Comparison of ENCODE assay signal across 16 cellular contexts in genomic region chr11:96333076-96333744, GRCh38. TPM values are rescaled to one million over a fixed set of nuclear protein-coding genes. Genes with fewer than 3 reads are reported as not detected.
DNase-seq lines count a peak whose midpoint lies in the region; ATAC-seq, FAIRE-seq and TF ChIP-seq lines count a peak whose summit lies in the region.
"Had no signal": no experiment of that assay in that cellular context is flagged by ENCODE, and none has a peak within 500 bp of the region (broad histone marks: within the 10 kb centered on the region; RNA-seq: fewer than 3 reads in every experiment).

No MANE protein-coding gene starts in this region.

- no peak overlapping the region for H3K27ac ChIP-seq in CD4-positive, alpha-beta T cell (ENCODE audit: low read depth, low read length)
- no peak overlapping the region for H3K27ac ChIP-seq in endothelial cell of umbilical vein (ENCODE audit: insufficient read depth, low read depth, low read length)
- H3K27ac ChIP-seq: prostate gland had no signal

- H2AFZ ChIP-seq in endothelial cell of umbilical vein (ENCODE audit: low read depth, low read length): no peak overlapping the region

- CTCF ChIA-PET in CD4-positive, alpha-beta T cell (lab: Charles Lee): interaction anchor here (0.7 kb wide), 1 partner anchor 171 kb away, joined by 4 read pairs; no protein-coding TSS in a partner anchor
- CTCF ChIA-PET in endothelial cell of umbilical vein (lab: Charles Lee): interaction anchor here (1.5 to 2.2 kb wide), 2 partner anchors 9 to 278 kb away, joined by 3 to 20 read pairs; partner anchors contain the start of gene MAML2

- H3K27ac Mint-ChIP-seq in CD4-positive, alpha-beta T cell: peak overlapping the region; percentile 58
- H3K27ac Mint-ChIP-seq in osteocyte (ENCODE audit: unreplicated experiment): peak overlapping the region; percentile 91
- H3K27ac Mint-ChIP-seq: activated B cell treated with CpG ODN at 0.5 μM for 24 hours had no signal

- H3K36me3 Mint-ChIP-seq in CD4-positive, alpha-beta T cell (ENCODE audit: low read depth): peaks cover 73% of the 10 kb centered on the region
- H3K36me3 Mint-ChIP-seq in osteocyte (ENCODE audit: unreplicated experiment): peaks cover 17% of the 10 kb centered on the region

- no peaks in the 10 kb centered on the region for H3K9me1 ChIP-seq in endothelial cell of umbilical vein (replicated peaks; ENCODE audit: control insufficient read depth, extremely low read depth, insufficient read depth, low read length)

- no peaks in the 10 kb centered on the region for H3K9me3 ChIP-seq in CD4-positive, alpha-beta T cell (ENCODE audit: control insufficient read depth, low read length)
- no peaks in the 10 kb centered on the region for H3K9me3 ChIP-seq in endothelial cell of umbilical vein (replicated peaks; ENCODE audit: control insufficient read depth, insufficient read depth, low read length)
- H3K9me3 ChIP-seq: body of pancreas, prostate gland had no signal

- no peaks in the 10 kb centered on the region for H4K20me1 ChIP-seq in endothelial cell of umbilical vein (replicated peaks; ENCODE audit: control insufficient read depth, extremely low read depth, insufficient read depth, low read length)

- dilution Hi-C loops in endothelial cell of umbilical vein (cut with MboI; ENCODE audit: extremely low pct_ligation_motif_present, low sequenced_read_pairs): no loop called here

- peaks cover 2% of the 10 kb centered on the region for H3K4me1 ChIP-seq in endothelial cell of umbilical vein (ENCODE audit: control insufficient read depth, extremely low read depth, insufficient read depth, low read length)

- no peak overlapping the region for H3K4me3 ChIP-seq in endothelial cell of umbilical vein (replicated peaks in 1 of 3; ENCODE audit: insufficient read depth in 1 of 3, low read depth in 1 of 3, low read length in 3 of 3)
- H3K4me3 ChIP-seq: body of pancreas, prostate gland had no signal

- H3K27me3 ChIP-seq in CD4-positive, alpha-beta T cell (ENCODE audit: control insufficient read depth, insufficient read depth, low read length): no peaks in the 10 kb centered on the region
- H3K27me3 ChIP-seq in endothelial cell of umbilical vein (ENCODE audit: control insufficient read depth in 2 of 2, insufficient read depth in 2 of 2, low read length in 2 of 2): no peaks in the 10 kb centered on the region
- H3K27me3 ChIP-seq: body of pancreas had no signal

- TF ChIP-seq POLR2A in endothelial cell of umbilical vein (IDR thresholded peaks at IDR 0.05; ENCODE audit: low read depth, low read length): no peak

- no peak for TF ChIP-seq CTCF in CD4-positive, alpha-beta T cell (IDR thresholded peaks at IDR 0.05)
- no peak for TF ChIP-seq CTCF in endothelial cell of umbilical vein (IDR thresholded peaks at IDR 0.05; ENCODE audit: extremely low read depth in 1 of 2, insufficient read depth in 1 of 2, low read depth in 1 of 2, low read length in 2 of 2)
- TF ChIP-seq CTCF in osteocyte (IDR thresholded peaks at IDR 0.05): no peak

- H3K9ac ChIP-seq in endothelial cell of umbilical vein (replicated peaks; ENCODE audit: extremely low read depth, insufficient read depth, low read length): no peak overlapping the region

- POLR2A ChIA-PET in CD4-positive, alpha-beta T cell (lab: Charles Lee): interaction anchor here (0.6 to 1.8 kb wide), 3 partner anchors 8 to 1104 kb away, joined by 3 to 8 read pairs (median 3); no protein-coding TSS in a partner anchor
- POLR2A ChIA-PET in endothelial cell of umbilical vein (lab: Charles Lee): no interaction called here

- BruUV-seq in endothelial cell of umbilical vein (replicated peaks; lab: Mats Ljungman, UMichigan): no TSS peak

- no peak for DNase-seq in CD4-positive, alpha-beta T cell
- DNase-seq in HCEC 1CT (peak; percentile 49), endothelial cell of umbilical vein (ENCODE audit: low read depth, low spot score) (no peak), osteocyte (ENCODE audit: extremely low spot score, unreplicated experiment) (no peak), C1 segment of cervical spinal cord (lab: John Stamatoyannopoulos, UW) (no peak), putamen (ENCODE audit: low spot score) (no peak), D341Med (ENCODE audit: low spot score) (no peak)
- DNase-seq: activated B cell treated with CpG ODN at 0.5 μM for 24 hours; activated T-cell treated with anti-CD3 and anti-CD28 coated beads for 4 hours; body of pancreas; midbrain; NCI-H2081; stimulated activated CD4-positive, alpha-beta T cell treated with anti-CD3 and anti-CD28 coated beads, Interleukin-4, amount 100 ng/mL, for 4 hours; stimulated activated naive CD8-positive, alpha-beta T cell treated with anti-CD3 and anti-CD28 coated beads, Interleukin-15, Interleukin-2, amounts not matched to agents 100 U/mL and 50 U/mL, for 24 hours had no signal

- H3K27me3 Mint-ChIP-seq in CD4-positive, alpha-beta T cell: no peaks in the 10 kb centered on the region
- H3K27me3 Mint-ChIP-seq in osteocyte (ENCODE audit: unreplicated experiment): no peaks in the 10 kb centered on the region
- H3K27me3 Mint-ChIP-seq: activated B cell treated with CpG ODN at 0.5 μM for 24 hours had no signal

- H3K79me2 ChIP-seq in endothelial cell of umbilical vein (ENCODE audit: control insufficient read depth, insufficient read depth, low read length): peaks cover 13% of the 10 kb centered on the region

- no peaks in the 10 kb centered on the region for H3K36me3 ChIP-seq in endothelial cell of umbilical vein (ENCODE audit: control insufficient read depth in 2 of 2, extremely low read depth in 1 of 2, insufficient read depth in 2 of 2, low read length in 2 of 2)
- H3K36me3 ChIP-seq: prostate gland had no signal

- H3K4me2 ChIP-seq in endothelial cell of umbilical vein (ENCODE audit: insufficient read depth, low read length): no peak overlapping the region

- H3K9me3 Mint-ChIP-seq in CD4-positive, alpha-beta T cell: no peaks in the 10 kb centered on the region
- no peaks in the 10 kb centered on the region for H3K9me3 Mint-ChIP-seq in osteocyte (ENCODE audit: unreplicated experiment)
- H3K9me3 Mint-ChIP-seq: activated B cell treated with CpG ODN at 0.5 μM for 24 hours had no signal

- peak overlapping the region; percentile 49 for H3K4me3 Mint-ChIP-seq in CD4-positive, alpha-beta T cell
- no peak overlapping the region for H3K4me3 Mint-ChIP-seq in osteocyte (ENCODE audit: unreplicated experiment)
- H3K4me3 Mint-ChIP-seq: activated B cell treated with CpG ODN at 0.5 μM for 24 hours had no signal

- H3K4me1 Mint-ChIP-seq in CD4-positive, alpha-beta T cell (ENCODE audit: low read depth): peaks cover 94% of the 10 kb centered on the region
- peaks cover 86% of the 10 kb centered on the region for H3K4me1 Mint-ChIP-seq in osteocyte (ENCODE audit: unreplicated experiment)

- intact Hi-C loops in CD4-positive, alpha-beta T cell (cut with DNase I, micrococcal nuclease): loop anchor here in 1 of 2 experiments (5.0 kb wide), 1 partner anchor 81 kb away; no protein-coding TSS in a partner anchor
- intact Hi-C loops in endothelial cell of umbilical vein (cut with micrococcal nuclease): no loop called here

- FAIRE-seq in endothelial cell of umbilical vein (lab: Jason Lieb, UNC): peak; percentile 15

- no peak for ATAC-seq in CD4-positive, alpha-beta T cell (ENCODE audit: poor library complexity)
- no peak for ATAC-seq in GM18861 (IDR thresholded peaks at IDR 0.05; ENCODE audit: unreplicated experiment)
- ATAC-seq: body of pancreas; stimulated activated naive CD8-positive, alpha-beta T cell treated with anti-CD3 and anti-CD28 coated beads, Interleukin-15, Interleukin-2, amounts not matched to agents 100 U/mL and 50 U/mL, for 24 hours had no signal

TF ChIP-seq in endothelial cell of umbilical vein, 7 proteins besides CTCF, POLR2A, EP300 and RAD21 (continues in another document):
- TF ChIP-seq MAX (IDR thresholded peaks at IDR 0.05; ENCODE audit: insufficient read depth, insufficient read length) (no peak), GATA2 (IDR thresholded peaks at IDR 0.05; ENCODE audit: insufficient read depth, insufficient read length, low read depth, low read length) (no peak), POLR2AphosphoS5 (IDR thresholded peaks at IDR 0.05; ENCODE audit: insufficient read depth, low read depth, low read length) (no peak)

RNA-seq across cellular contexts. Expression of gene MAML2, which starts 9.8 kb away (rescaled TPM):
- total RNA-seq in CD4-positive, alpha-beta T cell: 10 to 100 TPM; 58.8 to 59.8 TPM
- total RNA-seq in endothelial cell of umbilical vein (16.8 and 17.1 TPM in 2 replicates), osteocyte (28.0 and 29.3 TPM in 2 replicates)
- 12.4 and 15.9 TPM in 2 replicates for polyA plus RNA-seq in endothelial cell of umbilical vein
- polyA plus RNA-seq in endothelial cell of umbilical vein (2011; cell fraction: cytosol; rRNA removed): 9.5 and 10.3 TPM in 2 replicates
- 13.0 and 13.3 TPM in 2 replicates for polyA plus RNA-seq in endothelial cell of umbilical vein (2011; cell fraction: nucleus; rRNA removed)
- polyA plus RNA-seq in endothelial cell of umbilical vein (2012): 6.1 and 8.9 TPM in 2 replicates
- 28.1 and 29.1 TPM in 2 replicates for polyA minus RNA-seq in endothelial cell of umbilical vein
- 0.92 TPM for polyA minus RNA-seq in endothelial cell of umbilical vein (2011; cell fraction: cytosol; rRNA and poly(A)+ RNA removed)
- 38.9 and 40.4 TPM in 2 replicates for polyA minus RNA-seq in endothelial cell of umbilical vein (2011; cell fraction: nucleus; rRNA and poly(A)+ RNA removed)

RNA-seq across cellular contexts. Expression of gene CCDC82, which starts 56.5 kb away (rescaled TPM):
- 10 to 100 TPM; 23.7 to 24.4 TPM for total RNA-seq in CD4-positive, alpha-beta T cell
- 32.8 and 33.4 TPM in 2 replicates for total RNA-seq in endothelial cell of umbilical vein
- polyA plus RNA-seq in endothelial cell of umbilical vein: 5.2 and 8.1 TPM in 2 replicates
- 8.0 and 8.4 TPM in 2 replicates for polyA plus RNA-seq in endothelial cell of umbilical vein (2011; cell fraction: cytosol; rRNA removed)
- 32.7 and 50.6 TPM in 2 replicates for polyA plus RNA-seq in endothelial cell of umbilical vein (2011; cell fraction: nucleus; rRNA removed)
- polyA plus RNA-seq in endothelial cell of umbilical vein (2012): 28.6 and 40.1 TPM in 2 replicates
- 9.6 and 11.0 TPM in 2 replicates for polyA minus RNA-seq in endothelial cell of umbilical vein
- 5.4 TPM for polyA minus RNA-seq in endothelial cell of umbilical vein (2011; cell fraction: cytosol; rRNA and poly(A)+ RNA removed)
- 45.1 and 62.5 TPM in 2 replicates for polyA minus RNA-seq in endothelial cell of umbilical vein (2011; cell fraction: nucleus; rRNA and poly(A)+ RNA removed)
- 20.8 and 22.2 TPM in 2 replicates for total RNA-seq in osteocyte

RNA-seq across cellular contexts. Expression of gene JRKL, which starts 56.6 kb away (rescaled TPM):
- total RNA-seq in CD4-positive, alpha-beta T cell: 1 to 10 TPM; 3.0 to 3.5 TPM
- 7.0 and 7.6 TPM in 2 replicates for total RNA-seq in endothelial cell of umbilical vein
- 0.75 and 1.4 TPM in 2 replicates for polyA plus RNA-seq in endothelial cell of umbilical vein
- 1.8 and 2.0 TPM in 2 replicates for polyA plus RNA-seq in endothelial cell of umbilical vein (2011; cell fraction: cytosol; rRNA removed)
- polyA plus RNA-seq in endothelial cell of umbilical vein (2011; cell fraction: nucleus; rRNA removed): 1.8 and 3.0 TPM in 2 replicates
- 7.7 and 8.6 TPM in 2 replicates for polyA plus RNA-seq in endothelial cell of umbilical vein (2012)
- polyA minus RNA-seq in endothelial cell of umbilical vein: 2.6 and 3.5 TPM in 2 replicates
- 2.0 TPM for polyA minus RNA-seq in endothelial cell of umbilical vein (2011; cell fraction: cytosol; rRNA and poly(A)+ RNA removed)
- 1.7 and 2.9 TPM in 2 replicates for polyA minus RNA-seq in endothelial cell of umbilical vein (2011; cell fraction: nucleus; rRNA and poly(A)+ RNA removed)
- 10.6 and 12.0 TPM in 2 replicates for total RNA-seq in osteocyte
